Comparison of ENCODE assay signal across 7 cellular contexts in the genomic region with DNA sequence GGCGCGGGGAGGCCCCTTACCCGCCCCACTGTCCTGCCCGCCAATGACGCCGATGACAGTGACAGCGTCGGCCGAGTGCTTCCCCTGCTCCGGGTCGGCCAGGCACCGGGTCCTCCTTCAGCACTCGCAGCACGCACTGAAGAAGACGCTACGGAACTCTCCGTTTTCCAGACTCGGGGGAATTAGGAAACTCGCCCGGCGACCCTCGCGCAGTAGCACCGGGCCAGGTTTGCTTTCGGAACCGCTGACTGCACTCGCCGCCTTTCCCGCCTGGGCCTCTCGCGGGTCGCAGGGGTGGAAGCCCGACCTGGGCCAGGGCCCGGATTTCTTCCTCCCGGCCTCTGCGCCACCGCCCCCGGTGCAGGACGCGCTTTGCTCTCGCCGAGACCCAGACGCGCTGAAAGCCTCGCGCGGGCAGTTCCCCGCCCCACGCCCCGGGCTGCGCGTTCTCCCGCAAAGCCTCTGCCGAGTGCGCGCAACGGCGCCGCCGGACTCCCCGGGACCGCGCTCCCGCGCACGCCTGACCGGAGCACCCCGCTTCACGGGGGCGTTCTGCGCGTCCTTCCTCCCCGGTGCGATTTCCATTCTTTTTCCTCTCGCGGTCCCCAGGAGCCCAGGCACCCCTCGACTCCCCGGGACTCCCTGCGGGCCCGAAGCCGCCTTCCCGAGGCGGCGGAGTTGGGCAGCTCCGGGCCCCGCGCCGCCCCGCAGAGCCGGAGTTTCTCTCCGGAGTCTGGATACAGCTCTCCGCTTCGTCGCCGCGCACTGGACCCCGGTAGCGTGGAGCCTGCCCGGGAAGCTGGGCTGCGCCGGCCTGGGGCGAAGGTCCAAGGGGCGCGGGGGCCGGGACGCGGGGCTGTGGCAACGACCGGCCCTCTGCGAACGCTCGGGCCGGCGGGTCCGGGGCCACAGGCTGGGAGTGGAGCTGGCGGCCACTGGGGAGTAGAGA. TPM values are rescaled to one million over a fixed set of nuclear protein-coding genes. Genes with fewer than 3 reads are reported as not detected.
A peak's percentile ranks its signal among the peaks of the same experiment; 100 is the strongest.
DNase-seq lines count a peak whose midpoint lies in the region; ATAC-seq, FAIRE-seq and TF ChIP-seq lines count a peak whose summit lies in the region.
"Not testable (repeated sequence)": the region's sequence is repeated elsewhere in the genome, so short reads cannot be mapped to it uniquely, and the experiment has no call there.

No MANE protein-coding gene starts in this region.

- H3K27me3 ChIP-seq in endothelial cell of umbilical vein (ENCODE audit: control insufficient read depth in 2 of 2, insufficient read depth in 2 of 2, low read length in 2 of 2): peaks cover 21 to 37% of the 10 kb centered on the region in 2 experiments
- H3K27me3 ChIP-seq in rectal smooth muscle tissue (ENCODE audit: control insufficient read depth, insufficient read depth, low read length): not testable (repeated sequence)

- H3K9ac ChIP-seq in endothelial cell of umbilical vein (replicated peaks; ENCODE audit: extremely low read depth, insufficient read depth, low read length); rectal smooth muscle tissue (ENCODE audit: low read length): not testable (repeated sequence)

- not testable (repeated sequence) for H4K20me1 ChIP-seq in endothelial cell of umbilical vein (replicated peaks; ENCODE audit: control insufficient read depth, extremely low read depth, insufficient read depth, low read length)

- not testable (repeated sequence) for BruUV-seq in endothelial cell of umbilical vein (replicated peaks; lab: Mats Ljungman, UMichigan)

- POLR2A ChIA-PET in endothelial cell of umbilical vein (lab: Charles Lee): not testable (repeated sequence)

- ATAC-seq in GM18519 (IDR thresholded peaks at IDR 0.05; ENCODE audit: low FRiP score, unreplicated experiment) (peak; percentile 40), HG02759 (IDR thresholded peaks at IDR 0.05; ENCODE audit: unreplicated experiment) (peak; percentile 88), left colon (peak; percentile 59)

- FAIRE-seq in endothelial cell of umbilical vein (lab: Jason Lieb, UNC): not testable (repeated sequence)

- TF ChIP-seq CTCF in endothelial cell of umbilical vein (IDR thresholded peaks at IDR 0.05; ENCODE audit: extremely low read depth in 1 of 2, insufficient read depth in 1 of 2, low read depth in 1 of 2, low read length in 2 of 2): not testable (repeated sequence)

- H3K36me3 ChIP-seq in endothelial cell of umbilical vein (ENCODE audit: control insufficient read depth in 2 of 2, extremely low read depth in 1 of 2, insufficient read depth in 2 of 2, low read length in 2 of 2); rectal smooth muscle tissue (ENCODE audit: control insufficient read depth, insufficient read depth, low read length): not testable (repeated sequence)

- not testable (repeated sequence) for TF ChIP-seq POLR2A in endothelial cell of umbilical vein (IDR thresholded peaks at IDR 0.05; ENCODE audit: low read depth, low read length)

- H2AFZ ChIP-seq in endothelial cell of umbilical vein (ENCODE audit: low read depth, low read length): not testable (repeated sequence)

- not testable (repeated sequence) for H3K27ac ChIP-seq in endothelial cell of umbilical vein (ENCODE audit: insufficient read depth, low read depth, low read length); rectal smooth muscle tissue (ENCODE audit: low read depth, low read length)

- not testable (repeated sequence) for H3K4me2 ChIP-seq in endothelial cell of umbilical vein (ENCODE audit: insufficient read depth, low read length)

- dilution Hi-C loops in endothelial cell of umbilical vein (cut with MboI; ENCODE audit: extremely low pct_ligation_motif_present, low sequenced_read_pairs): not testable (repeated sequence)

- H3K79me2 ChIP-seq in endothelial cell of umbilical vein (ENCODE audit: control insufficient read depth, insufficient read depth, low read length): not testable (repeated sequence)

- H3K4me3 ChIP-seq in endothelial cell of umbilical vein (replicated peaks in 1 of 3; ENCODE audit: insufficient read depth in 1 of 3, low read depth in 1 of 3, low read length in 3 of 3) (peak overlapping the region in 1 of 3 experiments; percentile 12), rectal smooth muscle tissue (ENCODE audit: low read length) (peak overlapping the region; percentile 46)

- intact Hi-C loops in endothelial cell of umbilical vein (cut with micrococcal nuclease); left colon (cut with DNase I, micrococcal nuclease): not testable (repeated sequence)

- not testable (repeated sequence) for H3K9me1 ChIP-seq in endothelial cell of umbilical vein (replicated peaks; ENCODE audit: control insufficient read depth, extremely low read depth, insufficient read depth, low read length)

- DNase-seq in RPMI7951 (ENCODE audit: low read depth) (peak; percentile 17), endothelial cell of umbilical vein (ENCODE audit: low read depth, low spot score) (peak; percentile 4)
- peak; percentile 70 for DNase-seq in activated effector memory CD4-positive, alpha-beta T cell treated with anti-CD3 and anti-CD28 coated beads, Interleukin-2, amount 50 U/mL, for 16 hours
- not testable (repeated sequence) for DNase-seq in left colon

- not testable (repeated sequence) for H3K9me3 ChIP-seq in endothelial cell of umbilical vein (replicated peaks; ENCODE audit: control insufficient read depth, insufficient read depth, low read length)

- not testable (repeated sequence) for H3K4me1 ChIP-seq in endothelial cell of umbilical vein (ENCODE audit: control insufficient read depth, extremely low read depth, insufficient read depth, low read length); rectal smooth muscle tissue (ENCODE audit: control insufficient read depth, insufficient read depth, low read length)

- CTCF ChIA-PET in endothelial cell of umbilical vein (lab: Charles Lee): not testable (repeated sequence)

TF ChIP-seq in endothelial cell of umbilical vein, 7 proteins besides CTCF, POLR2A, EP300 and RAD21:
- peak; percentile 88 for TF ChIP-seq EZH2 (IDR thresholded peaks at IDR 0.05; ENCODE audit: borderline replicate concordance, low read depth, low read length, severe bottlenecking)

RNA-seq across cellular contexts. Expression of gene FOXD4L1, which starts 4.9 kb away (rescaled TPM):
- total RNA-seq in RPMI7951 (2014; rRNA removed; shearing (Covaris generic)): 0.10 TPM in 1 of 2 replicates, not detected in the other
- total RNA-seq in endothelial cell of umbilical vein: 0.18 TPM in 1 of 2 replicates, not detected in the other
- 0.04 and 0.06 TPM in 2 replicates for polyA plus RNA-seq in endothelial cell of umbilical vein
- 0.04 TPM in 1 of 2 replicates, not detected in the other for polyA plus RNA-seq in endothelial cell of umbilical vein (2011; cell fraction: cytosol; rRNA removed)
- polyA plus RNA-seq in endothelial cell of umbilical vein (2011; cell fraction: nucleus; rRNA removed): 0.17 and 0.18 TPM in 2 replicates
- polyA plus RNA-seq in endothelial cell of umbilical vein (2012): not detected in 2 replicates
- 0.19 and 0.36 TPM in 2 replicates for polyA minus RNA-seq in endothelial cell of umbilical vein
- not detected for polyA minus RNA-seq in endothelial cell of umbilical vein (2011; cell fraction: cytosol; rRNA and poly(A)+ RNA removed)
- polyA minus RNA-seq in endothelial cell of umbilical vein (2011; cell fraction: nucleus; rRNA and poly(A)+ RNA removed): 0.24 TPM in 1 of 2 replicates, not detected in the other
- under 1 TPM; 0.20 to 0.27 TPM for total RNA-seq in left colon
